8 cellular contexts compared by ENCODE assay signal in genomic region chr20:53589341-53590065, GRCh38. TPM values are rescaled to one million over a fixed set of nuclear protein-coding genes. Genes with fewer than 3 reads are reported as not detected.
DNase-seq lines count a peak whose midpoint lies in the region; ATAC-seq and TF ChIP-seq lines count a peak whose summit lies in the region.
"Not testable (repeated sequence)": the region's sequence is repeated elsewhere in the genome, so short reads cannot be mapped to it uniquely, and the experiment has no call there.

No MANE protein-coding gene starts in this region.

- H3K9me3 Mint-ChIP-seq in CD4-positive, alpha-beta T cell; activated T-cell treated with anti-CD3 and anti-CD28 coated beads, Interleukin-2, amount 50 U/mL, for 72 hours; neural crest cell: not testable (repeated sequence)

- H4K20me1 ChIP-seq in IMR-90 (ENCODE audit: insufficient read depth, low read length) = not testable (repeated sequence)

- not testable (repeated sequence) for TF ChIP-seq CTCF in CD4-positive, alpha-beta T cell (IDR thresholded peaks at IDR 0.05); IMR-90 (conservative IDR thresholded peaks at IDR 0.05; ENCODE audit: low read depth, low read length); neural crest cell (conservative IDR thresholded peaks at IDR 0.05)

- H4K8ac ChIP-seq in IMR-90 (ENCODE audit: low read depth in 2 of 2, low read length in 2 of 2) = peak overlapping the region; percentile 61 to 70; a peak in 2 of 4 replicates

- peak overlapping the region; percentile 100 for H3K27ac Mint-ChIP-seq in CD4-positive, alpha-beta T cell
- peak overlapping the region; percentile 96 for H3K27ac Mint-ChIP-seq in activated T-cell treated with anti-CD3 and anti-CD28 coated beads, Interleukin-2, amount 50 U/mL, for 72 hours
- H3K27ac Mint-ChIP-seq in neural crest cell (ENCODE audit: unreplicated experiment) = peak overlapping the region; percentile 46

- not testable (repeated sequence) for H3K79me1 ChIP-seq in IMR-90 (ENCODE audit: low read depth in 1 of 2, low read length in 2 of 2)

- H3K18ac ChIP-seq in IMR-90 (ENCODE audit: low read depth, low read length) = not testable (repeated sequence)

- DNase-seq in CD4-positive, alpha-beta T cell = peak in 1 of 10 experiments; percentile 25
- DNase-seq in IMR-90; SJCRH30; activated T-cell treated with anti-CD3 and anti-CD28 coated beads, Interleukin-2, amount 50 U/mL, for 72 hours; neural crest cell (ENCODE audit: low read depth, low spot score): not testable (repeated sequence)

- H3K36me3 Mint-ChIP-seq in CD4-positive, alpha-beta T cell (ENCODE audit: low read depth) = peaks cover 22% of the 10 kb centered on the region
- not testable (repeated sequence) for H3K36me3 Mint-ChIP-seq in activated T-cell treated with anti-CD3 and anti-CD28 coated beads, Interleukin-2, amount 50 U/mL, for 72 hours (ENCODE audit: insufficient read depth in 2 of 2); neural crest cell (ENCODE audit: low read depth)

- H3K4me1 ChIP-seq in IMR-90 (ENCODE audit: control insufficient read depth, insufficient read depth, low read length) = not testable (repeated sequence)
- peaks cover 14% of the 10 kb centered on the region for H3K4me1 ChIP-seq in SJCRH30
- H3K4me1 ChIP-seq in duodenal mucosa (ENCODE audit: control insufficient read depth in 1 of 2, insufficient read depth in 2 of 2, low read length in 2 of 2) = peaks cover 21 to 37% of the 10 kb centered on the region in 2 donors
- H3K4me1 ChIP-seq in iPS-15b (ENCODE audit: control insufficient read depth, insufficient read depth, low read length) = peaks cover 15% of the 10 kb centered on the region
- H3K4me1 ChIP-seq in subcutaneous abdominal adipose tissue (ENCODE audit: control insufficient read depth in 5 of 5, insufficient read depth in 5 of 5, low read length in 5 of 5) = peaks cover 0 to 47% (median 21%) of the 10 kb centered on the region in 5 donors

- H2BK20ac ChIP-seq in IMR-90 (ENCODE audit: low read depth, low read length) = not testable (repeated sequence)

- peak overlapping the region; percentile 32; the same call in 1 of the 2 replicates for H3K56ac ChIP-seq in IMR-90 (ENCODE audit: extremely low read depth, insufficient read depth, low read length)

- H3K14ac ChIP-seq in IMR-90 (replicated peaks; ENCODE audit: low read depth, low read length) = 0 out of 2 replicates have a peak overlapping the region, but pooled peaks have one; percentile 56

- ATAC-seq in CD4-positive, alpha-beta T cell (ENCODE audit: poor library complexity); IMR-90 (ENCODE audit: low read depth); activated T-cell treated with anti-CD3 and anti-CD28 coated beads, Interleukin-2, amount 50 U/mL, for 72 hours (replicated peaks in 1 of 2): not testable (repeated sequence)

- H3K4ac ChIP-seq in IMR-90 (ENCODE audit: low read depth, low read length) = peak overlapping the region; percentile 71; the same call in 1 of the 2 replicates

- dilution Hi-C loops in IMR-90 (cut with HindIII; ENCODE audit: low sequenced_read_pairs, unreplicated experiment) = not testable (repeated sequence)

- H4K91ac ChIP-seq in IMR-90 (ENCODE audit: insufficient read depth, low read depth, low read length) = not testable (repeated sequence)

- H3K9me3 ChIP-seq in CD4-positive, alpha-beta T cell (ENCODE audit: control insufficient read depth, low read length); IMR-90 (ENCODE audit: control insufficient read depth, insufficient read depth, low read length); SJCRH30 (replicated peaks); duodenal mucosa (ENCODE audit: control insufficient read depth in 1 of 2, low read length in 2 of 2); iPS-15b (ENCODE audit: control insufficient read depth, insufficient read depth, low read length); subcutaneous abdominal adipose tissue (ENCODE audit: control insufficient read depth in 5 of 5, low read length in 5 of 5): not testable (repeated sequence)

- not testable (repeated sequence) for TF ChIP-seq RAD21 in IMR-90 (IDR thresholded peaks at IDR 0.05; ENCODE audit: low read length)

- H3K4me2 ChIP-seq in IMR-90 (ENCODE audit: low read depth, low read length) = peak overlapping the region; percentile 90

- not testable (repeated sequence) for H2AK9ac ChIP-seq in IMR-90 (replicated peaks; ENCODE audit: low read depth, low read length, poor library complexity)

- not testable (repeated sequence) for H2AK5ac ChIP-seq in IMR-90 (ENCODE audit: low read depth, low read length)

- H3K27me3 ChIP-seq in CD4-positive, alpha-beta T cell (ENCODE audit: control insufficient read depth, insufficient read depth, low read length); IMR-90 (ENCODE audit: control insufficient read depth, insufficient read depth, low read length); SJCRH30; duodenal mucosa (ENCODE audit: control insufficient read depth in 1 of 2, insufficient read depth in 2 of 2, low read length in 2 of 2); iPS-15b (ENCODE audit: control insufficient read depth, insufficient read depth, low read length); subcutaneous abdominal adipose tissue (ENCODE audit: control insufficient read depth in 5 of 5, insufficient read depth in 4 of 5, low read length in 5 of 5): not testable (repeated sequence)

- no CpG with 5 or more reads among the region's 12 CpGs for WGBS in IMR-90 (ENCODE audit: extremely low coverage in 2 of 2, insufficient read length in 1 of 2), 2 experiments

- H2BK120ac ChIP-seq in IMR-90 (ENCODE audit: low read depth, low read length) = not testable (repeated sequence)

- not testable (repeated sequence) for H3K27me3 Mint-ChIP-seq in CD4-positive, alpha-beta T cell; activated T-cell treated with anti-CD3 and anti-CD28 coated beads, Interleukin-2, amount 50 U/mL, for 72 hours (ENCODE audit: low read depth); neural crest cell (ENCODE audit: low read depth)

- H3K27ac ChIP-seq in CD4-positive, alpha-beta T cell (ENCODE audit: low read depth, low read length) = peak overlapping the region; percentile 94
- peak overlapping the region; percentile 67; the same call in 1 of the 2 replicates for H3K27ac ChIP-seq in IMR-90 (ENCODE audit: insufficient read depth, low read length)
- peak overlapping the region; percentile 35; the same call in 1 of the 2 replicates for H3K27ac ChIP-seq in SJCRH30
- peak overlapping the region; percentile 42 for H3K27ac ChIP-seq in duodenal mucosa (ENCODE audit: low read depth, low read length)
- H3K27ac ChIP-seq in subcutaneous abdominal adipose tissue (ENCODE audit: low read depth, low read length) = peak overlapping the region; percentile 94

- not testable (repeated sequence) for H2BK15ac ChIP-seq in IMR-90 (ENCODE audit: low read depth, low read length)

- in situ Hi-C loops in IMR-90 (cut with MboI; ENCODE audit: low sequenced_read_pairs) = loop anchor here (10.0 kb wide), 1 partner anchor 165 kb away; no protein-coding TSS in a partner anchor

- not testable (repeated sequence) for H4K5ac ChIP-seq in IMR-90 (ENCODE audit: low read depth, low read length)

- peak overlapping the region; percentile 80 for H3K9ac ChIP-seq in IMR-90 (ENCODE audit: low read depth, low read length)
- H3K9ac ChIP-seq in duodenal mucosa (ENCODE audit: low read depth in 1 of 2, low read length in 2 of 2) = peak overlapping the region; percentile 18 to 81
- H3K9ac ChIP-seq in iPS-15b (ENCODE audit: low read depth, low read length) = peak overlapping the region; percentile 37
- peak overlapping the region in 4 of 5 donors; percentile 26 to 84 (median 42) for H3K9ac ChIP-seq in subcutaneous abdominal adipose tissue (ENCODE audit: low read length in 5 of 5)

- POLR2A ChIA-PET in CD4-positive, alpha-beta T cell (lab: Charles Lee) = interaction anchor here (0.7 to 1.9 kb wide), 2 partner anchors 53 kb away, joined by 3 to 9 read pairs; no protein-coding TSS in a partner anchor
- POLR2A ChIA-PET in IMR-90 (lab: Charles Lee; ENCODE audit: unreplicated experiment) = not testable (repeated sequence)

- H3K36me3 ChIP-seq in IMR-90 (ENCODE audit: control insufficient read depth, insufficient read depth, low read length); SJCRH30; duodenal mucosa (ENCODE audit: control insufficient read depth in 1 of 2, insufficient read depth in 2 of 2, low read length in 2 of 2); iPS-15b (ENCODE audit: control insufficient read depth, insufficient read depth, low read length); subcutaneous abdominal adipose tissue (ENCODE audit: control insufficient read depth in 5 of 5, insufficient read depth in 5 of 5, low read length in 5 of 5): not testable (repeated sequence)

- H2BK5ac ChIP-seq in IMR-90 (ENCODE audit: low read depth, low read length, poor library complexity, severe bottlenecking) = peak overlapping the region; percentile 80

- H3K9me1 ChIP-seq in IMR-90 (ENCODE audit: insufficient read depth, low read length) = not testable (repeated sequence)

- peaks cover 66% of the 10 kb centered on the region for H3K4me1 Mint-ChIP-seq in CD4-positive, alpha-beta T cell (ENCODE audit: low read depth)
- H3K4me1 Mint-ChIP-seq in activated T-cell treated with anti-CD3 and anti-CD28 coated beads, Interleukin-2, amount 50 U/mL, for 72 hours (ENCODE audit: low read depth) = peaks cover 61% of the 10 kb centered on the region
- H3K4me1 Mint-ChIP-seq in neural crest cell = peaks cover 61% of the 10 kb centered on the region

- CTCF ChIA-PET in CD4-positive, alpha-beta T cell (lab: Charles Lee); IMR-90 (lab: Yijun Ruan, JAX): not testable (repeated sequence)

- not testable (repeated sequence) for TF ChIP-seq POLR2A in IMR-90 (IDR thresholded peaks at IDR 0.05; ENCODE audit: low read depth, low read length)

- intact Hi-C loops in CD4-positive, alpha-beta T cell (cut with DNase I, micrococcal nuclease) = not testable (repeated sequence)
- intact Hi-C loops in IMR-90 (cut with micrococcal nuclease) = loop anchor here (5.0 kb wide), 1 partner anchor 148 kb away; no protein-coding TSS in a partner anchor

- peak overlapping the region; percentile 99 for H3K4me3 Mint-ChIP-seq in CD4-positive, alpha-beta T cell
- H3K4me3 Mint-ChIP-seq in activated T-cell treated with anti-CD3 and anti-CD28 coated beads, Interleukin-2, amount 50 U/mL, for 72 hours = peak overlapping the region; percentile 90 to 92
- peak overlapping the region; percentile 98 for H3K4me3 Mint-ChIP-seq in neural crest cell

- not testable (repeated sequence) for BruUV-seq in IMR-90 (replicated peaks; lab: Mats Ljungman, UMichigan)

- H2AFZ ChIP-seq in IMR-90 (replicated peaks; ENCODE audit: low read length, poor library complexity) = not testable (repeated sequence)

- peak overlapping the region; percentile 87; the same call in 1 of the 2 replicates for H3K23ac ChIP-seq in IMR-90 (ENCODE audit: low read depth, low read length)

- H3K4me3 ChIP-seq in IMR-90 (ENCODE audit: insufficient read depth, low read depth, low read length) = peak overlapping the region; percentile 15; the same call in 1 of the 2 replicates
- peak overlapping the region; percentile 24 for H3K4me3 ChIP-seq in SJCRH30
- peak overlapping the region in 1 of 2 donors; percentile 21 for H3K4me3 ChIP-seq in duodenal mucosa (ENCODE audit: low read depth in 1 of 2, low read length in 2 of 2)
- peak overlapping the region; percentile 30 for H3K4me3 ChIP-seq in iPS-15b (ENCODE audit: low read depth, low read length)
- H3K4me3 ChIP-seq in subcutaneous abdominal adipose tissue (ENCODE audit: low read depth in 1 of 5, low read length in 5 of 5) = peak overlapping the region in 3 of 5 donors; percentile 13 to 26 (median 14)

RNA-seq across cellular contexts. Expression of gene ZNF217, which starts 4.1 kb away (rescaled TPM):
- 10 to 100 TPM; 83.5 to 87.4 TPM for total RNA-seq in CD4-positive, alpha-beta T cell
- total RNA-seq in IMR-90 (2012; rRNA removed) (25.8 and 27.8 TPM in 2 replicates), neural crest cell (32.0 and 35.5 TPM in 2 replicates)
- 6.9 and 9.1 TPM in 2 replicates for polyA plus RNA-seq in IMR-90 (2012; rRNA removed)
- 2.4 and 4.1 TPM in 2 replicates for polyA plus RNA-seq in IMR-90 (2012; cell fraction: cytosol; rRNA removed)
- 3.4 and 8.6 TPM in 2 replicates for polyA plus RNA-seq in IMR-90 (2012; cell fraction: nucleus; rRNA removed; ENCODE audit: low replicate concordance)
- 37.6 and 42.8 TPM in 2 replicates for total RNA-seq in SJCRH30 (2014; rRNA removed; shearing (Covaris generic))
- total RNA-seq in activated T-cell treated with anti-CD3 and anti-CD28 coated beads, Interleukin-2, amount 50 U/mL, for 72 hours = 10 to 100 TPM; 66.4 to 67.2 TPM

Comparison
In these comparisons a context has a peak if more than half of its experiments do, and no peak if none do; other contexts are left out.
1. H3K27ac ChIP-seq: peak in every context shown above with its lines; median percentile 94 in CD4-positive, alpha-beta T cell; 94 in subcutaneous abdominal adipose tissue; 67 in IMR-90; 42 in duodenal mucosa; 35 in SJCRH30.
2. H3K27ac Mint-ChIP-seq: peak in every context shown above with its lines; median percentile 100 in CD4-positive, alpha-beta T cell; 96 in activated T-cell treated with anti-CD3 and anti-CD28 coated beads, Interleukin-2, amount 50 U/mL, for 72 hours; 46 in neural crest cell.